ENCODE assay signal across 8 cellular contexts in the genomic region with DNA sequence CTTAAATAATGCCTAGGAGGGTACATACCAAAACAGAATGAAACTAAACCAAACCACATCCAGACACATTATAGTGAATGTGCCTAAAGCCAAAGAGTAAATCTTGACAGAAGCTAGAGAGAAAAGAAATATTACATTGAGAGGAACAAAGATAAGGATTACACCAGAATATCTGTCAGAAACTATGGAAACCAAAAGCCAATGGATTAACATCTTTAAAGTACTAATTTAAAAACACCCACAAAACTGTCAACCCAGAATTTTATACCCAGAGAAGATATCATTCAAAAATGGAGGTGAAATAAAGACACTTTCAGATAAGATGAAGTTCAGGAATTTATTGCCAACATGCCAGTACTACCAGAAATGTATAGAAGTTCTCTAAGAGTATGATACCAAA.
"Had no signal": no experiment of that assay in that cellular context is flagged by ENCODE, and none has a peak within 500 bp of the region (broad histone marks: within the 10 kb centered on the region; RNA-seq: fewer than 3 reads in every experiment).

No MANE protein-coding gene starts in this region.

- H3K27ac Mint-ChIP-seq: GM23338, H9, HFFc6 had no signal

- DNase-seq: H9, HCEC 1CT, HFFc6, IMR-90, KBM-7 had no signal

- H3K4me3 Mint-ChIP-seq: GM23338, H9, HFFc6 had no signal

- FAIRE-seq: H54, HTR-8/SVneo had no signal

- H2AFZ ChIP-seq: GM23338 had no signal

- ATAC-seq: GM23338 had no signal

- H3K4me1 Mint-ChIP-seq: GM23338, H9 had no signal

- H3K4me2 ChIP-seq: GM23338 had no signal

- H3K4me3 ChIP-seq: GM23338 had no signal
